Comparison of ENCODE assay signal across 8 cellular contexts in the genomic region with DNA sequence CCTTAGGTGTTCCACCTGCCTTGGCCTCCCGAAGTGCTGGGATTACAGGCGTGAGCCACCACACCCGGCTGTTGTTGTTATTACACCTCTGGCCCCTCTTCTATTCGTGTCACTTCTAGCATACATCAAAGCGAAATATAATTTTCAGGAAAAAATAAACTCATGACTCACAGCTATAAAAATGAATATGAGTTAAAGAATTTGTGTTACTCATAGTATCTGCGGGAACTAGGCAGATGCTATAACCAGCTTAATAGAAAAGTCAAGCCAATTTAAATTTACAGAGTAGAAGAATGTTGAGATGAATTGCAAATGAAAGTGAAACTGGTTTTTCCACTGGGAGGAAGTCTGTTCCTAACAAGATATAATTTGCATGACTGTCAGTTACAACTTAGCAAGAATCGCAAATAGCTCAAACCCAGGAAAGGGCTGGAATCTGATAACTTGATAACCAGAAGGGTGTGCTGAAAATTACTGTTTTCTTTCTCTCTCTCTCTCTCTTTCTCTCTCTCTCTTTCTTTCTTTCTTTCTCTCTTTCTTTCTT. TPM values are rescaled to one million over a fixed set of nuclear protein-coding genes. Genes with fewer than 3 reads are reported as not detected.
DNase-seq lines count a peak whose midpoint lies in the region; ATAC-seq and TF ChIP-seq lines count a peak whose summit lies in the region.

No MANE protein-coding gene starts in this region.

- 48 to 60% methylated on average over 7 of the region's 7 CpGs for WGBS in testis, 2 donors

- H3K27ac Mint-ChIP-seq in immature natural killer cell = peak overlapping the region; percentile 55 to 89 (median 82)

- peaks cover 35 to 43% of the 10 kb centered on the region in 2 donors for H3K4me1 Mint-ChIP-seq in immature natural killer cell

- H3K4me1 ChIP-seq in testis = no peaks in the 10 kb centered on the region

- intact Hi-C loops in testis (cut with DNase I; ENCODE audit: low total_unique reads) = no loop called here

- H3K36me3 ChIP-seq in testis (ENCODE audit: low read depth, missing control alignments) = no peaks in the 10 kb centered on the region

- no peaks in the 10 kb centered on the region for H3K9me3 ChIP-seq in testis

- peaks cover 0 to 2% (median 0%) of the 10 kb centered on the region in 3 donors for H3K27me3 Mint-ChIP-seq in immature natural killer cell (ENCODE audit: low read depth in 3 of 3)

- no peaks in the 10 kb centered on the region for H3K36me3 Mint-ChIP-seq in immature natural killer cell

- peak; percentile 19 for DNase-seq in Ammon's horn (ENCODE audit: low spot score)
- peak; percentile 5 to 26 (median 15) for DNase-seq in immature natural killer cell
- DNase-seq in OCI-M2 (lab: John Stamatoyannopoulos, UW; ENCODE audit: unreplicated experiment) = no peak
- no peak for DNase-seq in cerebellum (ENCODE audit: low spot score)
- DNase-seq in testis = no peak
- no peak for DNase-seq in activated CD4-positive, alpha-beta T cell treated with anti-CD3 and anti-CD28 coated beads, Interleukin-2, amount 50 U/mL, for 48 hours

- H3K27me3 ChIP-seq in testis = no peaks in the 10 kb centered on the region

- peak overlapping the region; percentile 76 to 86 (median 82) for H3K4me3 Mint-ChIP-seq in immature natural killer cell

- peaks cover 0 to 4% (median 2%) of the 10 kb centered on the region in 6 donors for H3K9me3 Mint-ChIP-seq in immature natural killer cell

- TF ChIP-seq CTCF in WI38 (IDR thresholded peaks at IDR 0.05; ENCODE audit: low read depth, low read length) (no peak), testis (IDR thresholded peaks at IDR 0.05) (no peak)

- H3K4me3 ChIP-seq in WI38 (ENCODE audit: low read depth, low read length) (0 out of 2 replicates have a peak overlapping the region, but pooled peaks have one; percentile 5), testis (no peak overlapping the region)

- no peak for TF ChIP-seq POLR2A in testis (IDR thresholded peaks at IDR 0.05)

- no peak overlapping the region for H3K27ac ChIP-seq in testis

- ATAC-seq in HG03342 (IDR thresholded peaks at IDR 0.05; ENCODE audit: unreplicated experiment) = peak; percentile 57

RNA-seq across cellular contexts. Expression of gene OR2W3, which starts 11.2 kb away (rescaled TPM):
- polyA plus RNA-seq in immature natural killer cell (under 1 TPM in 2 of 3 donors, not detected in 1; 0.55 to 0.82 TPM), testis (ENCODE audit: insufficient read depth, low read depth, low replicate concordance) (1.5 TPM)
- total RNA-seq in cerebellum (0.73 TPM), testis (1 to 10 TPM; 2.5 to 3.9 TPM)

RNA-seq across cellular contexts. Expression of gene OR2T8, which starts 13.5 kb away (rescaled TPM):
- not detected for polyA plus RNA-seq in immature natural killer cell
- total RNA-seq in cerebellum = 0.73 TPM
- total RNA-seq in testis = under 1 TPM in 1 of 2 donors, not detected in 1; 0.55 TPM
- 0.44 TPM for polyA plus RNA-seq in testis (ENCODE audit: insufficient read depth, low read depth, low replicate concordance)

RNA-seq across cellular contexts. Expression of gene OR2AJ1, which starts 18.1 kb away (rescaled TPM):
- not detected for polyA plus RNA-seq in immature natural killer cell
- 0.36 TPM for total RNA-seq in cerebellum
- total RNA-seq in testis = under 1 TPM in 1 of 2 donors, not detected in 1; 0.31 TPM
- not detected for polyA plus RNA-seq in testis (ENCODE audit: insufficient read depth, low read depth, low replicate concordance)

RNA-seq across cellular contexts. Expression of gene OR2L8, which starts 42.1 kb away (rescaled TPM):
- polyA plus RNA-seq in immature natural killer cell = not detected
- 6.6 TPM for total RNA-seq in cerebellum
- under 1 TPM; 0.43 to 0.87 TPM for total RNA-seq in testis
- not detected for polyA plus RNA-seq in testis (ENCODE audit: insufficient read depth, low read depth, low replicate concordance)

RNA-seq across cellular contexts. Expression of gene TRIM58, which starts 49.6 kb away (rescaled TPM):
- polyA plus RNA-seq in immature natural killer cell (1 to 10 TPM; 1.1 to 2.3 (median 1.5) TPM), testis (ENCODE audit: insufficient read depth, low read depth, low replicate concordance) (2.9 TPM)
- total RNA-seq in cerebellum (6.1 TPM), testis (1 to 10 TPM; 5.7 to 7.5 TPM)

Comparison
In these comparisons a context has a peak if more than half of its experiments do, and no peak if none do; other contexts are left out.
1. DNase-seq: peak in Ammon's horn (single experiment) and immature natural killer cell (3 of 3); none in OCI-M2 (single experiment), cerebellum (single experiment), testis (single experiment) and activated CD4-positive, alpha-beta T cell treated with anti-CD3 and anti-CD28 coated beads, Interleukin-2, amount 50 U/mL, for 48 hours (0 of 2).